27 cellular contexts compared by ENCODE assay signal in the genomic region with DNA sequence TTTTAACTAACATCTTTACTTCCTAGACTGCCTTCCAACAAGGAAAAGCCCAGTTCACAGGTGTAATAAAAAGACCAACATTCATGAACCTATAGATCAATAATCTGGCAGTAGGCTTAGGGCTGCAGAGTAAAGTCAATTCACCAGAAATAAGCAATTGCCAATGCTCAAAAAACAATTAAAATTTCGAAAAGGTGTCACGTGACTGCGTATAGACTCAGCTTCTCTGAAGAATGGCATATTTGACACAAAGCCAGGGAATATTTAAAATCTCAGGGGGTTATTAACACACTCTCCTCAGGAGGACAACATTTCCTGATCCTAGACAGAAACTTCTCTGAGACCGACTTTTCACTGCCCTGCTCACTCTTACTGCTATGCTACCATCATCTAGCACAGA.
"Had no signal": no experiment of that assay in that cellular context is flagged by ENCODE, and none has a peak within 500 bp of the region (broad histone marks: within the 10 kb centered on the region; RNA-seq: fewer than 3 reads in every experiment).

No MANE protein-coding gene starts in this region.

- H3K27me3 ChIP-seq: stomach, suprapubic skin, testis, thyroid gland, tibial artery, tibial nerve, transverse colon, upper lobe of left lung, upper lobe of right lung, uterus, vagina had no signal

- H3K4me3 ChIP-seq: stomach, suprapubic skin, testis, thoracic aorta, thyroid gland, tibial artery, tibial nerve, transverse colon, upper lobe of left lung, upper lobe of right lung, uterus, vagina had no signal

- ATAC-seq: stimulated activated effector memory CD8-positive, alpha-beta T cell treated with anti-CD3 and anti-CD28 coated beads, Interleukin-12 subunit alpha, Interleukin-12 subunit beta, amount 100 ng/mL, for 72 hours; stimulated activated memory B cell treated with anti-CD40 and anti-IgM and Interleukin-4, amounts not matched to agents 10 μg/mL and 1 μg/mL and 100 μg/mL, for 72 hours; stimulated activated naive B cell treated with anti-CD40 and anti-IgM and Interleukin-4, amounts not matched to agents 10 μg/mL and 1 μg/mL and 100 μg/mL, for 72 hours; stimulated activated naive CD8-positive, alpha-beta T cell treated with anti-CD3 and anti-CD28 coated beads, Interleukin-15, amount 100 ng/mL, for 72 hours; stimulated activated naive CD8-positive, alpha-beta T cell treated with anti-CD3 and anti-CD28 coated beads, Interleukin-15, Interleukin-2, amounts not matched to agents 100 U/mL and 50 U/mL, for 24 hours; upper lobe of right lung had no signal

- H3K27ac ChIP-seq: stomach, suprapubic skin, testis, thoracic aorta, thyroid gland, tibial artery, tibial nerve, transverse colon, upper lobe of left lung, upper lobe of right lung, uterus, vagina had no signal

- H3K36me3 ChIP-seq: stomach, suprapubic skin, thoracic aorta, thyroid gland, tibial artery, tibial nerve, transverse colon, upper lobe of left lung, upper lobe of right lung, uterus, vagina had no signal

- FAIRE-seq: urothelium cell line had no signal

- H3K4me1 ChIP-seq: stomach, suprapubic skin, testis, thyroid gland, tibial artery, tibial nerve, transverse colon, upper lobe of left lung, upper lobe of right lung, uterus, vagina had no signal

- H3K9me3 ChIP-seq: stomach, suprapubic skin, testis, thoracic aorta, thyroid gland, tibial artery, tibial nerve, transverse colon, upper lobe of left lung, upper lobe of right lung, uterus, vagina had no signal

- DNase-seq: stimulated activated CD4-positive, alpha-beta T cell treated with anti-CD3 and anti-CD28 coated beads, Interleukin-2, amount 100 ng/mL, for 48 hours; stimulated activated CD4-positive, alpha-beta T cell treated with anti-CD3 and anti-CD28 coated beads, Interleukin-4, amount 100 ng/mL, for 1 hour; stimulated activated CD4-positive, alpha-beta T cell treated with anti-CD3 and anti-CD28 coated beads, Interleukin-4, amount 100 ng/mL, for 24 hours; stimulated activated CD4-positive, alpha-beta T cell treated with anti-CD3 and anti-CD28 coated beads, Interleukin-4, amount 100 ng/mL, for 4 hours; stimulated activated CD8-positive, alpha-beta memory T cell treated with anti-CD3 and anti-CD28 coated beads, Interleukin-4, amount 100 ng/mL, for 48 hours; stimulated activated naive B cell treated with anti-CD40 and anti-IgM and Interleukin-4, amounts not matched to agents 10 μg/mL and 1 μg/mL and 100 μg/mL, for 72 hours; stimulated activated naive CD4-positive, alpha-beta T cell; stimulated activated naive CD4-positive, alpha-beta T cell treated with Interleukin-2 at 50 U/mL for 16 hours; stimulated activated naive CD8-positive, alpha-beta T cell treated with anti-CD3 and anti-CD28 coated beads, Interleukin-15, amount 100 ng/mL, for 72 hours; stimulated activated naive CD8-positive, alpha-beta T cell treated with anti-CD3 and anti-CD28 coated beads, Interleukin-15, Interleukin-2, amounts not matched to agents 100 U/mL and 50 U/mL, for 24 hours; stomach; substantia nigra; testis; thyroid gland; tibial artery; transverse colon; trophoblast cell; upper lobe of left lung; upper lobe of right lung; uterus had no signal
